ENCODE assay signal across 14 cellular contexts in the genomic region with DNA sequence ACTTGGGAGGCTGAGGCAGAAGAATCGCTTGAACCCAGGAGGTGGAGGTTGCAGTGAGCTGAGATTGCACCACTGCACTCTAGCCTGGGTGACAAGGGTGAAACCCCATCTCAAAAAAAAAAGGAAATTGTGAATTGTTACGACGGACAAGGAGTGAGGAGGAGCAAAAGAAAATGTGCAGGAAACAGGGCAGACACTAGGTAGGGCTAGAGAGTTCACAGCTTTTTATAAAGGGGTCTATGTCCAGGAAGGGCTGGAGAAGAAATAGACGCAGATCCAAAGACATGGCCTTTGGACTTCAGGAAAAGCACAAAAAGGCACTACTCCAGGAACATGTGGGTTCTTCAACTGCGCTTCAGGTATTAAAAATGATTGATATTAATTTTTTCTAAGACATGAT. TPM values are rescaled to one million over a fixed set of nuclear protein-coding genes. Genes with fewer than 3 reads are reported as not detected.
A peak's percentile ranks its signal among the peaks of the same experiment; 100 is the strongest.
DNase-seq lines count a peak whose midpoint lies in the region; ATAC-seq and TF ChIP-seq lines count a peak whose summit lies in the region.
"Had no signal": no experiment of that assay in that cellular context is flagged by ENCODE, and none has a peak within 500 bp of the region (broad histone marks: within the 10 kb centered on the region; RNA-seq: fewer than 3 reads in every experiment).

No MANE protein-coding gene starts in this region.

- no peaks in the 10 kb centered on the region for H3K9me3 ChIP-seq in CD8-positive, alpha-beta T cell (ENCODE audit: low read length)
- no peaks in the 10 kb centered on the region for H3K9me3 ChIP-seq in HCT116 (ENCODE audit: control insufficient read depth in 1 of 2, insufficient read depth in 1 of 2, low read depth in 1 of 2, low read length in 2 of 2)

- no peak for TF ChIP-seq RAD21 in HCT116 (IDR thresholded peaks at IDR 0.05; ENCODE audit: low read depth)

- no peak overlapping the region for H2AFZ ChIP-seq in HCT116 (ENCODE audit: low read depth, low read length, poor library complexity, severe bottlenecking)

- H3K27me3 ChIP-seq in CD8-positive, alpha-beta T cell (ENCODE audit: insufficient read depth, low read length): no peaks in the 10 kb centered on the region
- no peaks in the 10 kb centered on the region for H3K27me3 ChIP-seq in HCT116 (ENCODE audit: insufficient read depth, low read length)
- H3K27me3 ChIP-seq in brain microvascular endothelial cell (replicated peaks): no peaks in the 10 kb centered on the region
- no peaks in the 10 kb centered on the region for H3K27me3 ChIP-seq in kidney epithelial cell (ENCODE audit: control insufficient read depth, insufficient read depth, low read length)

- peak overlapping the region; percentile 37 for H3K27ac Mint-ChIP-seq in CD8-positive, alpha-beta T cell

- H3K79me2 ChIP-seq in HCT116 (ENCODE audit: insufficient read depth, low read length): no peaks in the 10 kb centered on the region

- DNase-seq in CD8-positive, alpha-beta T cell: no peak
- no peak for DNase-seq in HCT116 (ENCODE audit: low read depth, low spot score)
- DNase-seq in brain microvascular endothelial cell: no peak
- no peak for DNase-seq in kidney epithelial cell (ENCODE audit: low read depth)
- DNase-seq in hepatic stellate cell (ENCODE audit: low spot score): no peak
- DNase-seq: DMS 273 treated with DMSO at 0.1 percent for 48 hours, Karpas-422, MV-4-11, NCI-H1436, NCI-H2081, NCI-H524, SHP77 treated with DMSO at 0.1 percent for 48 hours had no signal

- no TSS peak for BruUV-seq in HCT116 (replicated peaks; lab: Mats Ljungman, UMichigan)

- POLR2A ChIA-PET in CD8-positive, alpha-beta T cell (lab: Charles Lee): no interaction called here
- POLR2A ChIA-PET in HCT116 (lab: Charles Lee): no interaction called here

- peaks cover 14% of the 10 kb centered on the region for H3K4me1 ChIP-seq in CD8-positive, alpha-beta T cell (ENCODE audit: insufficient read depth, low read length)
- peaks cover 0 to 8% of the 10 kb centered on the region in 2 experiments; a peak in 2 of 4 replicates for H3K4me1 ChIP-seq in HCT116 (ENCODE audit: control insufficient read depth in 1 of 2, insufficient read depth in 2 of 2, low read length in 2 of 2)

- in situ Hi-C loops in brain microvascular endothelial cell (cut with HindIII; ENCODE audit: low pct_ligation_motif_present, low sequenced_read_pairs): no loop called here

- H3K9ac ChIP-seq in HCT116 (ENCODE audit: low read length): no peak overlapping the region

- RAD21 ChIA-PET in HCT116 (lab: Charles Lee; ENCODE audit: low non-redundant PET in 1 of 2, low total read pairs in 2 of 2, uncharacterized antibody in 2 of 2, unreplicated experiment in 2 of 2): interaction anchor here in 1 of 2 experiments (0.5 to 0.6 kb wide), 2 partner anchors 51 to 163 kb away, joined by 3 read pairs; no protein-coding TSS in a partner anchor

- H3K9me3 Mint-ChIP-seq in CD8-positive, alpha-beta T cell: no peaks in the 10 kb centered on the region

- no peaks in the 10 kb centered on the region for H3K9me2 ChIP-seq in HCT116 (ENCODE audit: insufficient read depth)

- H3K27me3 Mint-ChIP-seq in CD8-positive, alpha-beta T cell (ENCODE audit: low read depth): no peaks in the 10 kb centered on the region

- no peak for TF ChIP-seq CTCF in CD8-positive, alpha-beta T cell (IDR thresholded peaks at IDR 0.05)
- peak in 2 of 3 experiments; percentile 19 to 21; a peak in 2 of 6 replicates for TF ChIP-seq CTCF in HCT116 (IDR thresholded peaks at IDR 0.05 in 2 of 3, conservative IDR thresholded peaks at IDR 0.05 in 1 of 3; ENCODE audit: borderline replicate concordance in 1 of 3, insufficient read depth in 1 of 3, low read depth in 2 of 3, low read length in 2 of 3)
- TF ChIP-seq CTCF in brain microvascular endothelial cell (IDR thresholded peaks at IDR 0.05; ENCODE audit: low read depth, low read length, missing control alignments): peak; percentile 24
- TF ChIP-seq CTCF in kidney epithelial cell (IDR thresholded peaks at IDR 0.05; ENCODE audit: insufficient read depth, low read length, poor library complexity, severe bottlenecking): peak; percentile 3

- no peak overlapping the region for H3K4me2 ChIP-seq in HCT116 (ENCODE audit: low read length)

- no peak for TF ChIP-seq POLR2A in HCT116 (IDR thresholded peaks at IDR 0.05; ENCODE audit: borderline replicate concordance, extremely low read depth, insufficient read depth, insufficient read length)

- ATAC-seq in CD8-positive, alpha-beta T cell: no peak
- no peak for ATAC-seq in HCT116
- no peak for ATAC-seq in GM19463 (IDR thresholded peaks at IDR 0.05; ENCODE audit: unreplicated experiment)
- ATAC-seq in HG03025 (IDR thresholded peaks at IDR 0.05; ENCODE audit: low FRiP score, unreplicated experiment): no peak

- H3K4me1 Mint-ChIP-seq in CD8-positive, alpha-beta T cell (ENCODE audit: low read depth): peaks cover 30% of the 10 kb centered on the region

- H4K20me1 ChIP-seq in HCT116 (ENCODE audit: insufficient read depth): no peaks in the 10 kb centered on the region

- intact Hi-C loops in CD8-positive, alpha-beta T cell (cut with DNase I, micrococcal nuclease): no loop called here
- intact Hi-C loops in HCT116 (cut with micrococcal nuclease): no loop called here

- no peak overlapping the region for H3K27ac ChIP-seq in CD8-positive, alpha-beta T cell (ENCODE audit: low read depth, low read length)
- no peak overlapping the region for H3K27ac ChIP-seq in HCT116 (ENCODE audit: low read depth, low read length)
- no peak overlapping the region for H3K27ac ChIP-seq in brain microvascular endothelial cell

- H3K36me3 Mint-ChIP-seq in CD8-positive, alpha-beta T cell: peaks cover 67% of the 10 kb centered on the region

- H3K4me3 ChIP-seq in CD8-positive, alpha-beta T cell (ENCODE audit: low read depth, low read length): no peak overlapping the region
- H3K4me3 ChIP-seq in HCT116 (replicated peaks in 1 of 2; ENCODE audit: low read depth in 1 of 2, low read length in 2 of 2): no peak overlapping the region
- no peak overlapping the region for H3K4me3 ChIP-seq in brain microvascular endothelial cell (ENCODE audit: low read depth, low read length)
- H3K4me3 ChIP-seq in kidney epithelial cell (ENCODE audit: low read depth, low read length): no peak overlapping the region

- H3K36me3 ChIP-seq in CD8-positive, alpha-beta T cell (ENCODE audit: insufficient read depth, low read length): peaks cover 18% of the 10 kb centered on the region
- H3K36me3 ChIP-seq in HCT116 (ENCODE audit: control insufficient read depth in 1 of 2, insufficient read depth in 2 of 2, low read length in 2 of 2): peaks cover 0 to 10% of the 10 kb centered on the region in 2 experiments; a peak in 1 of 4 replicates
- H3K36me3 ChIP-seq in brain microvascular endothelial cell (replicated peaks): peaks cover 8% of the 10 kb centered on the region
- peaks cover 3% of the 10 kb centered on the region for H3K36me3 ChIP-seq in kidney epithelial cell (ENCODE audit: control insufficient read depth, insufficient read depth, low read length)

- H3K4me3 Mint-ChIP-seq in CD8-positive, alpha-beta T cell: no peak overlapping the region

- CTCF ChIA-PET in CD8-positive, alpha-beta T cell (lab: Charles Lee): interaction anchor here (0.7 to 0.8 kb wide), 2 partner anchors 10 to 22 kb away, joined by 3 read pairs; no protein-coding TSS in a partner anchor
- CTCF ChIA-PET in HCT116 (lab: Charles Lee): no interaction called here

TF ChIP-seq in HCT116, 20 proteins besides CTCF, POLR2A, EP300 and RAD21:
- TF ChIP-seq JUND (IDR thresholded peaks at IDR 0.05) (no peak), CEBPB (IDR thresholded peaks at IDR 0.05; ENCODE audit: low read depth) (no peak), ZFX (IDR thresholded peaks at IDR 0.05) (no peak), EGR1 (IDR thresholded peaks at IDR 0.05; ENCODE audit: low read depth) (no peak), POLR2AphosphoS5 (IDR thresholded peaks at IDR 0.05; ENCODE audit: low read depth, low read length) (no peak), TCF7L2 (IDR thresholded peaks at IDR 0.05; ENCODE audit: borderline replicate concordance, extremely low read depth, insufficient read depth, insufficient read length) (no peak), YY1 (IDR thresholded peaks at IDR 0.05; ENCODE audit: extremely low read depth, insufficient replicate concordance, low read depth, low read length) (no peak), EZH2 (IDR thresholded peaks at IDR 0.05) (no peak), ELF1 (IDR thresholded peaks at IDR 0.05; ENCODE audit: borderline replicate concordance, low read depth) (no peak), CBX3 (IDR thresholded peaks at IDR 0.05; ENCODE audit: low read depth) (no peak), SIN3A (IDR thresholded peaks at IDR 0.05; ENCODE audit: low read depth) (no peak), ZNF274 (IDR thresholded peaks at IDR 0.05; ENCODE audit: low read depth, low read length) (no peak), FOSL1 (IDR thresholded peaks at IDR 0.05; ENCODE audit: low read depth) (no peak)
- TF ChIP-seq, protein P1, sequence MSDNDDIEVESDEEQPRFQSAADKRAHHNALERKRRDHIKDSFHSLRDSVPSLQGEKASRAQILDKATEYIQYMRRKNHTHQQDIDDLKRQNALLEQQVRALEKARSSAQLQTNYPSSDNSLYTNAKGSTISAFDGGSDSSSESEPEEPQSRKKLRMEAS (IDR thresholded peaks at IDR 0.05): no peak

RNA-seq across cellular contexts. Expression of a gene that starts 34.4 kb away (rescaled TPM):
- total RNA-seq in CD8-positive, alpha-beta T cell: 10 to 100 TPM; 30.9 to 32.7 TPM
- 9.9 TPM for total RNA-seq in HCT116 (2021; ENCODE audit: unreplicated experiment)
- polyA plus RNA-seq in HCT116 (2012): 3.4 and 4.8 TPM in 2 replicates
- total RNA-seq in kidney epithelial cell: 12.1 and 12.5 TPM in 2 replicates
